Comparison of ENCODE assay signal across 14 cellular contexts in genomic region chr6:85685713-85686112, GRCh38. TPM values are rescaled to one million over a fixed set of nuclear protein-coding genes. Genes with fewer than 3 reads are reported as not detected.
DNase-seq lines count a peak whose midpoint lies in the region; ATAC-seq and TF ChIP-seq lines count a peak whose summit lies in the region.
"Had no signal": no experiment of that assay in that cellular context is flagged by ENCODE, and none has a peak within 500 bp of the region (broad histone marks: within the 10 kb centered on the region; RNA-seq: fewer than 3 reads in every experiment).

No MANE protein-coding gene starts in this region.

- no peaks in the 10 kb centered on the region for H3K36me3 ChIP-seq in psoas muscle (ENCODE audit: insufficient read depth in 1 of 2, low read depth in 1 of 2)

- no peaks in the 10 kb centered on the region for H3K27me3 Mint-ChIP-seq in activated CD8-positive, alpha-beta memory T cell treated with anti-CD3 and anti-CD28 coated beads, Interleukin-2, amount 10 ng/mL, durations not matched to agents 7 days and 5 days

- no peak for TF ChIP-seq CTCF in psoas muscle (IDR thresholded peaks at IDR 0.05)

- H3K27me3 ChIP-seq in psoas muscle (ENCODE audit: insufficient read depth in 3 of 3, low read length in 2 of 3), result no peaks in the 10 kb centered on the region

- H3K9me3 Mint-ChIP-seq in activated CD8-positive, alpha-beta memory T cell treated with anti-CD3 and anti-CD28 coated beads, Interleukin-2, amount 10 ng/mL, durations not matched to agents 7 days and 5 days (ENCODE audit: low read depth), result peaks cover 5% of the 10 kb centered on the region

- CTCF ChIA-PET in activated CD8-positive, alpha-beta memory T cell treated with anti-CD3 and anti-CD28 coated beads, Interleukin-2, amount 10 ng/mL, durations not matched to agents 7 days and 5 days (lab: Charles Lee), result no interaction called here

- peak overlapping the region; percentile 81 for H3K27ac Mint-ChIP-seq in activated CD8-positive, alpha-beta memory T cell treated with anti-CD3 and anti-CD28 coated beads, Interleukin-2, amount 10 ng/mL, durations not matched to agents 7 days and 5 days

- peaks cover 5% of the 10 kb centered on the region for H3K4me1 ChIP-seq in psoas muscle

- WGBS in psoas muscle, 3 donors, result 90 to 99% (median 93%) methylated on average over 4 of the region's 4 CpGs

- H3K4me3 ChIP-seq in psoas muscle, result peak overlapping the region; percentile 57

- no peak overlapping the region for H3K4me3 Mint-ChIP-seq in activated CD8-positive, alpha-beta memory T cell treated with anti-CD3 and anti-CD28 coated beads, Interleukin-2, amount 10 ng/mL, durations not matched to agents 7 days and 5 days
- H3K4me3 Mint-ChIP-seq: naive thymus-derived CD8-positive, alpha-beta T cell had no signal

- H3K4me1 Mint-ChIP-seq in activated CD8-positive, alpha-beta memory T cell treated with anti-CD3 and anti-CD28 coated beads, Interleukin-2, amount 10 ng/mL, durations not matched to agents 7 days and 5 days, result peaks cover 11% of the 10 kb centered on the region
- H3K4me1 Mint-ChIP-seq: naive thymus-derived CD8-positive, alpha-beta T cell had no signal

- no peaks in the 10 kb centered on the region for H3K9me3 ChIP-seq in psoas muscle

- no peak for DNase-seq in activated CD8-positive, alpha-beta memory T cell treated with anti-CD3 and anti-CD28 coated beads, Interleukin-2, amount 10 ng/mL, durations not matched to agents 7 days and 5 days
- DNase-seq in activated CD8-positive, alpha-beta memory T cell treated with anti-CD3 and anti-CD28 coated beads for 24 hours, result no peak
- no peak for DNase-seq in psoas muscle
- DNase-seq in NK-92 treated with Interleukin-12 subunit alpha and Interleukin-12 subunit beta, amount 100 ng/mL, for 24 hours (lab: John Stamatoyannopoulos, UW), result no peak
- no peak for DNase-seq in NCI-H524 (lab: John Stamatoyannopoulos, UW)
- DNase-seq in superior temporal gyrus (ENCODE audit: extremely low spot score), result no peak
- DNase-seq: central memory CD4-positive, alpha-beta T cell; EL; islet precursor cell; naive thymus-derived CD8-positive, alpha-beta T cell; NCI-H1436 treated with DMSO at 0.1 percent for 48 hours had no signal

- peaks cover 9% of the 10 kb centered on the region for H3K36me3 Mint-ChIP-seq in activated CD8-positive, alpha-beta memory T cell treated with anti-CD3 and anti-CD28 coated beads, Interleukin-2, amount 10 ng/mL, durations not matched to agents 7 days and 5 days
- H3K36me3 Mint-ChIP-seq: naive thymus-derived CD8-positive, alpha-beta T cell had no signal

- ATAC-seq in activated CD8-positive, alpha-beta memory T cell treated with anti-CD3 and anti-CD28 coated beads, Interleukin-2, amount 10 ng/mL, durations not matched to agents 7 days and 5 days, result peak; percentile 76
- ATAC-seq in GM21447 (IDR thresholded peaks at IDR 0.05; ENCODE audit: unreplicated experiment) (peak; percentile 95), HG03060 (IDR thresholded peaks at IDR 0.05; ENCODE audit: low read depth, unreplicated experiment) (peak; percentile 93), psoas muscle (no peak)
- ATAC-seq: naive thymus-derived CD8-positive, alpha-beta T cell; Panc1 had no signal

- H3K27ac ChIP-seq in psoas muscle, result no peak overlapping the region

- intact Hi-C loops in psoas muscle (cut with DNase I), result no loop called here

RNA-seq across cellular contexts. Expression of gene SYNCRIP, which starts 43.0 kb away (rescaled TPM):
- 100 to 1,000 TPM; 105 to 146 TPM for total RNA-seq in activated CD8-positive, alpha-beta memory T cell treated with anti-CD3 and anti-CD28 coated beads, Interleukin-2, amount 10 ng/mL, durations not matched to agents 7 days and 5 days
- 100 to 1,000 TPM in 2 of 4 donors, 10 to 100 TPM in 2; 59.1 to 122 (median 96.1) TPM for total RNA-seq in psoas muscle
- polyA plus RNA-seq in psoas muscle, result 10 to 100 TPM; 34.8 to 70.3 (median 59.5) TPM

Comparison
In these comparisons a context has a peak if more than half of its experiments do, and no peak if none do; other contexts are left out.
1. ATAC-seq: peak in activated CD8-positive, alpha-beta memory T cell treated with anti-CD3 and anti-CD28 coated beads, Interleukin-2, amount 10 ng/mL, durations not matched to agents 7 days and 5 days (single experiment), GM21447 (single experiment) and HG03060 (single experiment); none in psoas muscle (0 of 4).